In the genomic region with DNA sequence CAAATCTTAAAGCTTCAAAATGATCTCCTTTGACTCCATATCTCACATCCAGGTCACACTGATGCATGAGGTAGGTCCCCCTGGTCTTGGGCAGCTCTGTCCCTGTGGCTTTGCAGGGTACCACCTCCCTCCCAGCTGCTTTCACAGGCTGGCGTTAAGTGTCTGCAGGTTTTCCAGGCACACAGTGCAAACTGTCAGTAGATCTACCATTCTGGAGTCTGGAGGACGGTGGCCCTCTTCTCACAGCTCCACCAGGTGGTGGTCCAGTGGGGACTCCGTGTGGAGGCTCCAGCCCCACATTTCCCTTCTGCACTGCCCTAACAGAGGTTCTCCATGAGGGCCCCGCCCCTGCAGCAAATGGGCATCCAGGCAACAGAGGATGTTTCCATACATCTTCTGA, we compare ENCODE assay signal across 2 cellular contexts. TPM values are rescaled to one million over a fixed set of nuclear protein-coding genes. Genes with fewer than 3 reads are reported as not detected.
"Had no signal": no experiment of that assay in that cellular context is flagged by ENCODE, and none has a peak within 500 bp of the region (broad histone marks: within the 10 kb centered on the region; RNA-seq: fewer than 3 reads in every experiment).

No MANE protein-coding gene starts in this region.

RNA-seq across cellular contexts. Expression of gene OLFM1, which starts 24.0 kb away (rescaled TPM):
- total RNA-seq: K562, SJCRH30 had no signal
- polyA plus RNA-seq: K562 had no signal
